In the genomic region with DNA sequence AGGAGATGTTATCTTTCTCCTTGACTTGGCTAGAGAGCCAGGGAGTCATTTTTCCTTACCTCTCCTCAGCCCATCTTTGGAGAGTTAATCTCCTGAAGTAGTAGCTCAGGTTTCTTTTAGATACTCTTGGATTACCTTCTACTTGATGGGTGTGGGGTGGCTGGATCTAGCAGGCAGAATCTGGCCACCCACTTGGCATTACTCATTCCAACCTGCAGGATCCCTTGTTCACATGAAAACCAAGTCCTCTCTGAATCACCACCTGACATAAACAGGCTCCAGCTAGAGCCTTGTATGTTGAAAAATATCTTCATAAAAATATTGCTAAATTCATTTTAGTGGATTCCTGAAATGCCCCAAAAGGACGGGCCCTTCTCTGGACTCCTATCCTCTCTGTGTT, we compare ENCODE assay signal across 18 cellular contexts.
"Had no signal": no experiment of that assay in that cellular context is flagged by ENCODE, and none has a peak within 500 bp of the region (broad histone marks: within the 10 kb centered on the region; RNA-seq: fewer than 3 reads in every experiment).

No MANE protein-coding gene starts in this region.

- H3K27me3 ChIP-seq: transverse colon had no signal

- H3K36me3 ChIP-seq: lower lobe of right lung, transverse colon had no signal

- H3K27ac ChIP-seq: lower lobe of right lung, transverse colon had no signal

- H3K9me3 Mint-ChIP-seq: activated CD8-positive, alpha-beta T cell treated with anti-CD3 and anti-CD28 coated beads for 36 hours; activated T-cell treated with anti-CD3 and anti-CD28 coated beads, Interleukin-2, amount 50 U/mL, for 72 hours; central memory CD8-positive, alpha-beta T cell; stimulated activated naive B cell treated with anti-CD40 and anti-IgM and Interleukin-4, amounts not matched to agents 10 μg/mL and 1 μg/mL and 100 μg/mL, for 72 hours had no signal

- H3K9me3 ChIP-seq: lower lobe of right lung, transverse colon had no signal

- H3K27ac Mint-ChIP-seq: activated CD8-positive, alpha-beta T cell treated with anti-CD3 and anti-CD28 coated beads for 36 hours; activated T-cell treated with anti-CD3 and anti-CD28 coated beads, Interleukin-2, amount 50 U/mL, for 72 hours; naive thymus-derived CD4-positive, alpha-beta T cell; stimulated activated naive B cell treated with anti-CD40 and anti-IgM and Interleukin-4, amounts not matched to agents 10 μg/mL and 1 μg/mL and 100 μg/mL, for 72 hours had no signal

- H3K4me1 Mint-ChIP-seq: central memory CD8-positive, alpha-beta T cell; stimulated activated naive B cell treated with anti-CD40 and anti-IgM and Interleukin-4, amounts not matched to agents 10 μg/mL and 1 μg/mL and 100 μg/mL, for 72 hours had no signal

- H3K4me3 Mint-ChIP-seq: activated CD8-positive, alpha-beta T cell treated with anti-CD3 and anti-CD28 coated beads for 36 hours; activated T-cell treated with anti-CD3 and anti-CD28 coated beads, Interleukin-2, amount 50 U/mL, for 72 hours; central memory CD8-positive, alpha-beta T cell; naive thymus-derived CD4-positive, alpha-beta T cell; stimulated activated naive B cell treated with anti-CD40 and anti-IgM and Interleukin-4, amounts not matched to agents 10 μg/mL and 1 μg/mL and 100 μg/mL, for 72 hours had no signal

- H3K36me3 Mint-ChIP-seq: stimulated activated naive B cell treated with anti-CD40 and anti-IgM and Interleukin-4, amounts not matched to agents 10 μg/mL and 1 μg/mL and 100 μg/mL, for 72 hours had no signal

- H3K4me1 ChIP-seq: lower lobe of right lung, transverse colon had no signal

- ATAC-seq: activated CD8-positive, alpha-beta T cell treated with anti-CD3 and anti-CD28 coated beads for 36 hours; left cardiac atrium; lower lobe of right lung; naive thymus-derived CD4-positive, alpha-beta T cell; right cardiac atrium; stimulated activated naive B cell treated with anti-CD40 and anti-IgM and Interleukin-4, amounts not matched to agents 10 μg/mL and 1 μg/mL and 100 μg/mL, for 72 hours had no signal

- DNase-seq: activated CD8-positive, alpha-beta memory T cell treated with anti-CD3 and anti-CD28 coated beads, Interleukin-2, amount 50 U/mL, for 4 hours; activated CD8-positive, alpha-beta T cell treated with anti-CD3 and anti-CD28 coated beads for 36 hours; activated naive CD4-positive, alpha-beta T cell treated with Interleukin-2 at 50 U/mL for 16 hours; activated T-cell treated with anti-CD3 and anti-CD28 coated beads, Interleukin-2, amount 50 U/mL, for 72 hours; cortex of kidney; effector CD8-positive, alpha-beta T cell; erythroblast; left cardiac atrium; lower lobe of right lung; midbrain; naive thymus-derived CD4-positive, alpha-beta T cell; right cardiac atrium; stimulated activated naive B cell treated with anti-CD40 and anti-IgM and Interleukin-4, amounts not matched to agents 10 μg/mL and 1 μg/mL and 100 μg/mL, for 72 hours; substantia nigra; T-helper 9 cell; transverse colon had no signal

- H3K4me3 ChIP-seq: lower lobe of right lung, smooth muscle cell, transverse colon had no signal
